1 cellular context compared by ENCODE assay signal in genomic region chr10:13439771-13440708, GRCh38.
TF ChIP-seq lines count a peak whose summit lies in the region.

No MANE protein-coding gene starts in this region.

TF ChIP-seq in HepG2, 621 proteins besides CTCF, POLR2A, EP300 and RAD21 (continued from another document and continues in another):
- TF ChIP-seq ZBTB33 (CRISPR knock-in tag; IDR thresholded peaks at IDR 0.05) = peak; percentile 64; the same call in 1 of the 2 replicates
- TF ChIP-seq HNF1B (CRISPR knock-in tag; IDR thresholded peaks at IDR 0.05) = 0 out of 2 replicates have a peak, but pooled peaks have one; percentile 47
- no peak for TF ChIP-seq ERF (CRISPR knock-in tag; IDR thresholded peaks at IDR 0.05)
- no peak for TF ChIP-seq GMEB1 (CRISPR knock-in tag; IDR thresholded peaks at IDR 0.05; ENCODE audit: borderline replicate concordance)
- TF ChIP-seq ZNF605 (CRISPR knock-in tag; IDR thresholded peaks at IDR 0.05) = 0 out of 2 replicates have a peak, but pooled peaks have one; percentile 50
- TF ChIP-seq ZBTB49 (CRISPR knock-in tag; IDR thresholded peaks at IDR 0.05; ENCODE audit: borderline replicate concordance) = no peak
- no peak for TF ChIP-seq HMGA1 (CRISPR knock-in tag; conservative IDR thresholded peaks at IDR 0.05)
- no peak for TF ChIP-seq ZNF441 (CRISPR knock-in tag; IDR thresholded peaks at IDR 0.05; ENCODE audit: borderline replicate concordance)
- no peak for TF ChIP-seq ZNF180 (CRISPR knock-in tag; IDR thresholded peaks at IDR 0.05; ENCODE audit: borderline replicate concordance, low read depth)
- 0 out of 2 replicates have a peak, but pooled peaks have one; percentile 12 for TF ChIP-seq MXD3 (CRISPR knock-in tag; IDR thresholded peaks at IDR 0.05)
- TF ChIP-seq MXI1 (IDR thresholded peaks at IDR 0.05; ENCODE audit: borderline replicate concordance, low read depth, low read length) = peak; percentile 33; the same call in 1 of the 3 replicates
- no peak for TF ChIP-seq KDM5A (IDR thresholded peaks at IDR 0.05; ENCODE audit: borderline replicate concordance, low read length)
- 0 out of 2 replicates have a peak, but pooled peaks have one; percentile 14 for TF ChIP-seq THRA (CRISPR knock-in tag; IDR thresholded peaks at IDR 0.05; ENCODE audit: borderline replicate concordance)
- peak; percentile 30; the same call in 1 of the 2 replicates for TF ChIP-seq ZNF362 (CRISPR knock-in tag; IDR thresholded peaks at IDR 0.05; ENCODE audit: borderline replicate concordance)
- TF ChIP-seq HOXA5 (CRISPR knock-in tag; IDR thresholded peaks at IDR 0.05) = 0 out of 2 replicates have a peak, but pooled peaks have one; percentile 30
- no peak for TF ChIP-seq KLF9 (CRISPR knock-in tag; IDR thresholded peaks at IDR 0.05; ENCODE audit: low read depth)
- TF ChIP-seq TEAD2 (CRISPR knock-in tag; IDR thresholded peaks at IDR 0.05) = no peak
- TF ChIP-seq PATZ1 (CRISPR knock-in tag; IDR thresholded peaks at IDR 0.05) = peak; percentile 73
- TF ChIP-seq ZNF766 (CRISPR knock-in tag; IDR thresholded peaks at IDR 0.05; ENCODE audit: borderline replicate concordance) = no peak
- TF ChIP-seq ETV5 (CRISPR knock-in tag; IDR thresholded peaks at IDR 0.05; ENCODE audit: borderline replicate concordance) = no peak
- no peak for TF ChIP-seq ZNF225 (CRISPR knock-in tag; IDR thresholded peaks at IDR 0.05)
- TF ChIP-seq ZNF574 (CRISPR knock-in tag; IDR thresholded peaks at IDR 0.05) = no peak; the same call in 1 of the 2 replicates
- 0 out of 2 replicates have a peak, but pooled peaks have one; percentile 40 for TF ChIP-seq ZBTB20 (CRISPR knock-in tag; IDR thresholded peaks at IDR 0.05; ENCODE audit: borderline replicate concordance, low read depth)
- TF ChIP-seq ZNF318 (CRISPR knock-in tag; IDR thresholded peaks at IDR 0.05) = no peak
- TF ChIP-seq NCOA2 (CRISPR knock-in tag; IDR thresholded peaks at IDR 0.05) = no peak
